ENCODE assay signal across 13 cellular contexts in the genomic region with DNA sequence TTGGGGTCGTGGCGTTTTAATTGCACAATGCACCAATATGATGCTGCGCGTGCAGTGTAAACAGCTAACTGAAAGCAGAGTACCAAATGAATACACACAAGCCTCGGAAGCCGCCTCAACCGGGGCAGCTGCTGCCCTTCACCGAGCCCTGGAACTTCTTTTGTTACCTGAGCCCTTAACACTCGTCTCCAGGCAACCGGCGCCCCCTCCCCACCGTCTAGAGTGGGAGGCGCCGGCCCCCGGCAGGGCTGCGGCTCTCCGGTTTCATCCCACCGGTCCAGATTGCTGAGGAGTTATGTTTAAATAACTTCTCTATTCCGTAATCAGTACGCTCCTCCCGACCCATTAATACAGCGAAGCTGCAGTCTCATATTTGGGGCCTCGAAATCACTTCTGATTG.
DNase-seq lines count a peak whose midpoint lies in the region.
"Had no signal": no experiment of that assay in that cellular context is flagged by ENCODE, and none has a peak within 500 bp of the region (broad histone marks: within the 10 kb centered on the region; RNA-seq: fewer than 3 reads in every experiment).

No MANE protein-coding gene starts in this region.

- H3K27ac ChIP-seq in mesendoderm (ENCODE audit: low read depth, low read length) = no peak overlapping the region
- H3K27ac ChIP-seq: sigmoid colon, upper lobe of right lung had no signal

- H3K9me3 ChIP-seq in NT2/D1 (ENCODE audit: insufficient read depth, low read length) = no peaks in the 10 kb centered on the region
- no peaks in the 10 kb centered on the region for H3K9me3 ChIP-seq in MG63
- H3K9me3 ChIP-seq: HAP-1, sigmoid colon, upper lobe of right lung had no signal

- H2BK120ac ChIP-seq in mesendoderm (ENCODE audit: low read depth, low read length) = no peak overlapping the region

- no peak overlapping the region for H2BK15ac ChIP-seq in mesendoderm (replicated peaks; ENCODE audit: low read depth)

- H3K56ac ChIP-seq in mesendoderm (ENCODE audit: low read length) = peak overlapping the region; percentile 3

- H2BK5ac ChIP-seq in mesendoderm (ENCODE audit: low read length) = no peak overlapping the region

- no peaks in the 10 kb centered on the region for H3K36me3 ChIP-seq in NT2/D1 (ENCODE audit: insufficient read depth, insufficient read length, low read length)
- H3K36me3 ChIP-seq in mesendoderm (ENCODE audit: control insufficient read depth, insufficient read depth, low read length) = no peaks in the 10 kb centered on the region
- H3K36me3 ChIP-seq in MG63 = no peaks in the 10 kb centered on the region
- H3K36me3 ChIP-seq: HAP-1, sigmoid colon, upper lobe of right lung had no signal

- no CpG with 5 or more reads among the region's 23 CpGs for WGBS in mesendoderm (ENCODE audit: extremely low coverage, insufficient coverage, low lambda C conversion rate)

- no peaks in the 10 kb centered on the region for H3K79me1 ChIP-seq in mesendoderm (ENCODE audit: low read length)

- H3K79me2 ChIP-seq in mesendoderm (ENCODE audit: control insufficient read depth, insufficient read depth, low read length) = no peaks in the 10 kb centered on the region

- H3K9ac ChIP-seq in NT2/D1 (ENCODE audit: insufficient read length, low read depth) = peak overlapping the region; percentile 65
- H3K9ac ChIP-seq in mesendoderm (ENCODE audit: low read length) = no peak overlapping the region

- H3K4me2 ChIP-seq in mesendoderm (ENCODE audit: low read length) = no peak overlapping the region

- H2AK5ac ChIP-seq in mesendoderm (ENCODE audit: low read length) = no peak overlapping the region

- H3K4me1 ChIP-seq in NT2/D1 (ENCODE audit: insufficient read depth, insufficient read length) (peaks cover 4% of the 10 kb centered on the region), mesendoderm (ENCODE audit: control insufficient read depth, low read depth, low read length) (peaks cover 3% of the 10 kb centered on the region)
- H3K4me1 ChIP-seq: sigmoid colon, upper lobe of right lung had no signal

- H3K27me3 ChIP-seq in NT2/D1 (ENCODE audit: insufficient read depth, insufficient read length) (peaks cover 34% of the 10 kb centered on the region), mesendoderm (ENCODE audit: insufficient read depth, low read length, poor library complexity) (no peaks in the 10 kb centered on the region), MG63 (no peaks in the 10 kb centered on the region)
- H3K27me3 ChIP-seq: sigmoid colon, upper lobe of right lung had no signal

- no peak overlapping the region for H3K18ac ChIP-seq in mesendoderm (ENCODE audit: low read length)

- DNase-seq in ELF-1 (ENCODE audit: low read depth, low spot score) (peak; percentile 84), NCI-H1930 (lab: John Stamatoyannopoulos, UW) (peak; percentile 52 to 53), NT2/D1 (ENCODE audit: low read depth, low spot score) (peak; percentile 39), mesendoderm (peak; percentile 70), MG63 (no peak), activated gamma-delta T cell treated with Interleukin-2 at 50 U/mL for 16 hours (no peak), Kasumi-1 (lab: John Stamatoyannopoulos, UW) (no peak), GM19240 (ENCODE audit: insufficient read length, low spot score) (no peak)
- DNase-seq: activated CD8-positive, alpha-beta memory T cell treated with anti-CD3 and anti-CD28 coated beads, Interleukin-2, amount 50 U/mL, for 4 hours; amniotic stem cell; sigmoid colon; upper lobe of right lung had no signal

- H4K8ac ChIP-seq in mesendoderm (ENCODE audit: low read depth, low read length) = no peak overlapping the region

- H4K5ac ChIP-seq in mesendoderm (ENCODE audit: low read length) = no peak overlapping the region

- H3K4me3 ChIP-seq in NT2/D1 (ENCODE audit: insufficient read length, low read depth) (peak overlapping the region; percentile 13), mesendoderm (ENCODE audit: low read length) (no peak overlapping the region), MG63 (no peak overlapping the region)
- H3K4me3 ChIP-seq: HAP-1, upper lobe of right lung had no signal

- no peak overlapping the region for H3K4ac ChIP-seq in mesendoderm (ENCODE audit: low read depth, low read length)

- no peak overlapping the region for H3K23ac ChIP-seq in mesendoderm (ENCODE audit: low read length)

Comparison
In these comparisons a context has a peak if more than half of its experiments do, and no peak if none do; other contexts are left out.
1. DNase-seq: peak in ELF-1 (single experiment), NCI-H1930 (2 of 2), NT2/D1 (single experiment) and mesendoderm (single experiment); none in MG63 (single experiment), activated gamma-delta T cell treated with Interleukin-2 at 50 U/mL for 16 hours (single experiment), Kasumi-1 (0 of 2) and GM19240 (single experiment).